ENCODE assay signal across 2 cellular contexts in the genomic region with DNA sequence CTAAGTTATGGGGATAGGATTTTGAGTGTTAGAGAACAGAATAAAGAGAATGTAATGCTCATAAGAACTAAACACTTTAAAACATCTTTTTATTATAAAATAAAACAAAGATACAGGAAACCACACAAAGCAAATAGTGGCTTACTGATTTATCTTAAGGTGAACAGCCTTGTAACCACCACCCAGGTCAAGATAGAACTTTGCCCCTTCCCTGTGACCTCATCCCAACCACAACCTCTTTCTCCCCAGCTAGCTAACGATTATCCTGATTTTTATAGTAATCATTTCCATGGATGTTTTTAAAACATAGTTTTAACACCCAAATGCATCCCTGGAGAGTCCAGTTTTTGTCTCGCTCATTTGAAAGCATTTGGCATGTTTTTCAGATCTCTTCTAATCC.
TF ChIP-seq lines count a peak whose summit lies in the region.

No MANE protein-coding gene starts in this region.

TF ChIP-seq in liver, 16 proteins besides CTCF, POLR2A, EP300 and RAD21:
- TF ChIP-seq, protein P1, sequence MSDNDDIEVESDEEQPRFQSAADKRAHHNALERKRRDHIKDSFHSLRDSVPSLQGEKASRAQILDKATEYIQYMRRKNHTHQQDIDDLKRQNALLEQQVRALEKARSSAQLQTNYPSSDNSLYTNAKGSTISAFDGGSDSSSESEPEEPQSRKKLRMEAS (IDR thresholded peaks at IDR 0.05), result no peak
- TF ChIP-seq, protein P2, sequence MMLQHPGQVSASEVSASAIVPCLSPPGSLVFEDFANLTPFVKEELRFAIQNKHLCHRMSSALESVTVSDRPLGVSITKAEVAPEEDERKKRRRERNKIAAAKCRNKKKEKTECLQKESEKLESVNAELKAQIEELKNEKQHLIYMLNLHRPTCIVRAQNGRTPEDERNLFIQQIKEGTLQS (IDR thresholded peaks at IDR 0.05), result no peak
- TF ChIP-seq HNF4A (conservative IDR thresholded peaks at IDR 0.05) (peak; percentile 32 to 73), RXRA (IDR thresholded peaks at IDR 0.05) (peak; percentile 41 to 82)

TF ChIP-seq in HepG2, 621 proteins besides CTCF, POLR2A, EP300 and RAD21 (continued from another document):
- TF ChIP-seq, protein P3, sequence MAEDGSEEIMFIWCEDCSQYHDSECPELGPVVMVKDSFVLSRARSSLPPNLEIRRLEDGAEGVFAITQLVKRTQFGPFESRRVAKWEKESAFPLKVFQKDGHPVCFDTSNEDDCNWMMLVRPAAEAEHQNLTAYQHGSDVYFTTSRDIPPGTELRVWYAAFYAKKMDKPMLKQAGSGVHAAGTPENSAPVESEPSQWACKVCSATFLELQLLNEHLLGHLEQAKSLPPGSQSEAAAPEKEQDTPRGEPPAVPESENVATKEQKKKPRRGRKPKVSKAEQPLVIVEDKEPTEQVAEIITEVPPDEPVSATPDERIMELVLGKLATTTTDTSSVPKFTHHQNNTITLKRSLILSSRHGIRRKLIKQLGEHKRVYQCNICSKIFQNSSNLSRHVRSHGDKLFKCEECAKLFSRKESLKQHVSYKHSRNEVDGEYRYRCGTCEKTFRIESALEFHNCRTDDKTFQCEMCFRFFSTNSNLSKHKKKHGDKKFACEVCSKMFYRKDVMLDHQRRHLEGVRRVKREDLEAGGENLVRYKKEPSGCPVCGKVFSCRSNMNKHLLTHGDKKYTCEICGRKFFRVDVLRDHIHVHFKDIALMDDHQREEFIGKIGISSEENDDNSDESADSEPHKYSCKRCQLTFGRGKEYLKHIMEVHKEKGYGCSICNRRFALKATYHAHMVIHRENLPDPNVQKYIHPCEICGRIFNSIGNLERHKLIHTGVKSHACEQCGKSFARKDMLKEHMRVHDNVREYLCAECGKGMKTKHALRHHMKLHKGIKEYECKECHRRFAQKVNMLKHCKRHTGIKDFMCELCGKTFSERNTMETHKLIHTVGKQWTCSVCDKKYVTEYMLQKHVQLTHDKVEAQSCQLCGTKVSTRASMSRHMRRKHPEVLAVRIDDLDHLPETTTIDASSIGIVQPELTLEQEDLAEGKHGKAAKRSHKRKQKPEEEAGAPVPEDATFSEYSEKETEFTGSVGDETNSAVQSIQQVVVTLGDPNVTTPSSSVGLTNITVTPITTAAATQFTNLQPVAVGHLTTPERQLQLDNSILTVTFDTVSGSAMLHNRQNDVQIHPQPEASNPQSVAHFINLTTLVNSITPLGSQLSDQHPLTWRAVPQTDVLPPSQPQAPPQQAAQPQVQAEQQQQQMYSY (CRISPR knock-in tag; IDR thresholded peaks at IDR 0.05), result no peak
- TF ChIP-seq ZNF543 (CRISPR knock-in tag; IDR thresholded peaks at IDR 0.05) (no peak), SMAD3 (CRISPR knock-in tag; IDR thresholded peaks at IDR 0.05) (no peak), ONECUT2 (CRISPR knock-in tag; IDR thresholded peaks at IDR 0.05) (no peak), SMARCC2 (IDR thresholded peaks at IDR 0.05) (no peak), ZNF652 (CRISPR knock-in tag; IDR thresholded peaks at IDR 0.05; ENCODE audit: borderline replicate concordance, low read depth) (no peak), NAIF1 (CRISPR knock-in tag; IDR thresholded peaks at IDR 0.05; ENCODE audit: borderline replicate concordance) (no peak), ZFYVE20 (CRISPR knock-in tag; IDR thresholded peaks at IDR 0.05; ENCODE audit: borderline replicate concordance, low read depth) (no peak), MAFK (conservative IDR thresholded peaks at IDR 0.05 in 1 of 2, IDR thresholded peaks at IDR 0.05 in 1 of 2; ENCODE audit: low read length in 2 of 2) (no peak)
- TF ChIP-seq, protein P4, sequence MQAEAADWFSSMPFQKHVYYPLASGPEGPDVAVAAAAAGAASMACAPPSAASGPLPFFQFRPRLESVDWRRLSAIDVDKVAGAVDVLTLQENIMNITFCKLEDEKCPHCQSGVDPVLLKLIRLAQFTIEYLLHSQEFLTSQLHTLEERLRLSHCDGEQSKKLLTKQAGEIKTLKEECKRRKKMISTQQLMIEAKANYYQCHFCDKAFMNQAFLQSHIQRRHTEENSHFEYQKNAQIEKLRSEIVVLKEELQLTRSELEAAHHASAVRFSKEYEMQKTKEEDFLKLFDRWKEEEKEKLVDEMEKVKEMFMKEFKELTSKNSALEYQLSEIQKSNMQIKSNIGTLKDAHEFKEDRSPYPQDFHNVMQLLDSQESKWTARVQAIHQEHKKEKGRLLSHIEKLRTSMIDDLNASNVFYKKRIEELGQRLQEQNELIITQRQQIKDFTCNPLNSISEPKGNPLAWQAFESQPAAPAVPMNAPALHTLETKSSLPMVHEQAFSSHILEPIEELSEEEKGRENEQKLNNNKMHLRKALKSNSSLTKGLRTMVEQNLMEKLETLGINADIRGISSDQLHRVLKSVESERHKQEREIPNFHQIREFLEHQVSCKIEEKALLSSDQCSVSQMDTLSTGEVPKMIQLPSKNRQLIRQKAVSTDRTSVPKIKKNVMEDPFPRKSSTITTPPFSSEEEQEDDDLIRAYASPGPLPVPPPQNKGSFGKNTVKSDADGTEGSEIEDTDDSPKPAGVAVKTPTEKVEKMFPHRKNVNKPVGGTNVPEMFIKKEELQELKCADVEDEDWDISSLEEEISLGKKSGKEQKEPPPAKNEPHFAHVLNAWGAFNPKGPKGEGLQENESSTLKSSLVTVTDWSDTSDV (CRISPR knock-in tag; IDR thresholded peaks at IDR 0.05), result no peak
